ENCODE assay signal across 9 cellular contexts in genomic region chr2:241354668-241355658, GRCh38. TPM values are rescaled to one million over a fixed set of nuclear protein-coding genes. Genes with fewer than 3 reads are reported as not detected.
DNase-seq lines count a peak whose midpoint lies in the region; ATAC-seq, FAIRE-seq and TF ChIP-seq lines count a peak whose summit lies in the region.
"Had no signal": no experiment of that assay in that cellular context is flagged by ENCODE, and none has a peak within 500 bp of the region (broad histone marks: within the 10 kb centered on the region; RNA-seq: fewer than 3 reads in every experiment).

No MANE protein-coding gene starts in this region.

- no peaks in the 10 kb centered on the region for H3K27me3 Mint-ChIP-seq in activated naive CD8-positive, alpha-beta T cell treated with anti-CD3 and anti-CD28 coated beads for 36 hours

- peaks cover 36% of the 10 kb centered on the region for H3K79me2 ChIP-seq in SK-N-SH (ENCODE audit: insufficient read depth)

- intact Hi-C loops in left cardiac atrium (cut with DNase I) (no loop called here), prostate gland (cut with DNase I) (loop anchor here (5.0 to 10.0 kb wide), 2 partner anchors 83 to 150 kb away; partner anchors contain the start of gene STK25)

- peaks cover 19% of the 10 kb centered on the region for H3K36me3 Mint-ChIP-seq in activated naive CD8-positive, alpha-beta T cell treated with anti-CD3 and anti-CD28 coated beads for 36 hours

- H3K9ac ChIP-seq in SK-N-SH, result no peak overlapping the region

- H3K9me3 ChIP-seq in SK-N-SH (no peaks in the 10 kb centered on the region), prostate gland (no peaks in the 10 kb centered on the region)

- 89% methylated on average over 6 of the region's 40 CpGs for WGBS in SK-N-SH (ENCODE audit: low lambda C conversion rate)
- 25% methylated on average over 34 of the region's 40 CpGs for WGBS in prostate gland

- peak; percentile 23 to 63 for ATAC-seq in left cardiac atrium
- no peak for ATAC-seq in GM18868 (IDR thresholded peaks at IDR 0.05; ENCODE audit: unreplicated experiment)

- peaks cover 24 to 52% of the 10 kb centered on the region in 2 experiments for H3K36me3 ChIP-seq in SK-N-SH (replicated peaks in 1 of 2; ENCODE audit: control insufficient read depth in 1 of 2, insufficient read depth in 2 of 2, low read length in 1 of 2)
- H3K36me3 ChIP-seq in prostate gland, result peaks cover 4 to 11% of the 10 kb centered on the region in 2 donors

- H3K4me1 ChIP-seq in SK-N-SH (ENCODE audit: control insufficient read depth in 1 of 2, insufficient read depth in 2 of 2, low read depth in 1 of 2, low read length in 1 of 2) (peaks cover 0 to 13% of the 10 kb centered on the region in 2 experiments; a peak in 3 of 4 replicates), prostate gland (replicated peaks) (peaks cover 9% of the 10 kb centered on the region)

- TF ChIP-seq RAD21 in SK-N-SH (IDR thresholded peaks at IDR 0.05; ENCODE audit: low read length), result no peak

- POLR2A ChIA-PET in SK-N-SH (lab: Yijun Ruan, JAX), result no interaction called here

- CTCF ChIA-PET in SK-N-SH (lab: Yijun Ruan, JAX), result no interaction called here

- H3K27ac ChIP-seq in SK-N-SH (ENCODE audit: low read depth in 2 of 2, low read length in 1 of 2), result peak overlapping the region; percentile 36 to 60; a peak in 3 of 4 replicates
- peak overlapping the region; percentile 49 to 68 for H3K27ac ChIP-seq in prostate gland

- peak; percentile 52 for DNase-seq in DMS53 treated with DMSO at 0.1 percent for 48 hours (lab: John Stamatoyannopoulos, UW; ENCODE audit: unreplicated experiment)
- peak; percentile 49 for DNase-seq in HTR-8/SVneo (ENCODE audit: insufficient read length, low spot score)
- DNase-seq in SK-N-SH, result peak; percentile 64
- DNase-seq in activated naive CD8-positive, alpha-beta T cell treated with anti-CD3 and anti-CD28 coated beads for 36 hours, result peak; percentile 62
- DNase-seq in left cardiac atrium, result peak; percentile 85
- peak; percentile 89 for DNase-seq in prostate gland (ENCODE audit: low spot score)
- peak; percentile 90 for DNase-seq in ureter (ENCODE audit: low spot score)

- H3K4me1 Mint-ChIP-seq in activated naive CD8-positive, alpha-beta T cell treated with anti-CD3 and anti-CD28 coated beads for 36 hours, result peaks cover 22% of the 10 kb centered on the region

- H3K27ac Mint-ChIP-seq in activated naive CD8-positive, alpha-beta T cell treated with anti-CD3 and anti-CD28 coated beads for 36 hours, result no peak overlapping the region

- no peaks in the 10 kb centered on the region for H3K9me3 Mint-ChIP-seq in activated naive CD8-positive, alpha-beta T cell treated with anti-CD3 and anti-CD28 coated beads for 36 hours

- no peak overlapping the region for H3K4me2 ChIP-seq in SK-N-SH

- peaks cover 30% of the 10 kb centered on the region for H4K20me1 ChIP-seq in SK-N-SH (ENCODE audit: insufficient read depth)

- TF ChIP-seq POLR2A in prostate gland (IDR thresholded peaks at IDR 0.05), result peak; percentile 28

- no peak for TF ChIP-seq CTCF in SK-N-SH (IDR thresholded peaks at IDR 0.05)
- no peak for TF ChIP-seq CTCF in prostate gland (IDR thresholded peaks at IDR 0.05)

- peak; percentile 23 for FAIRE-seq in HTR-8/SVneo (lab: Jason Lieb, UNC)
- FAIRE-seq: TTC549 had no signal

- H3K4me3 ChIP-seq in SK-N-SH (ENCODE audit: low read depth in 2 of 2, low read length in 1 of 2) (peak overlapping the region in 1 of 2 experiments; percentile 19; a peak in 1 of 4 replicates), prostate gland (no peak overlapping the region)

- no peak for TF ChIP-seq EP300 in SK-N-SH (IDR thresholded peaks at IDR 0.05; ENCODE audit: borderline replicate concordance in 1 of 2, low read depth in 1 of 2, low read length in 1 of 2)

- H3F3A ChIP-seq in SK-N-SH (replicated peaks; ENCODE audit: insufficient read depth), result peaks cover 45% of the 10 kb centered on the region

- H2AFZ ChIP-seq in SK-N-SH (ENCODE audit: low read depth), result no peak overlapping the region

- H3K9me2 ChIP-seq in SK-N-SH, result no peaks in the 10 kb centered on the region

- H3K27me3 ChIP-seq in SK-N-SH (ENCODE audit: insufficient read depth) (no peaks in the 10 kb centered on the region), prostate gland (replicated peaks; ENCODE audit: insufficient read depth) (no peaks in the 10 kb centered on the region)

- no peak overlapping the region for H3K4me3 Mint-ChIP-seq in activated naive CD8-positive, alpha-beta T cell treated with anti-CD3 and anti-CD28 coated beads for 36 hours

TF ChIP-seq in SK-N-SH, 30 proteins besides CTCF, POLR2A, EP300 and RAD21:
- no peak for TF ChIP-seq REST (IDR thresholded peaks at IDR 0.05; ENCODE audit: low read depth, low read length)
- TF ChIP-seq SMC3 (IDR thresholded peaks at IDR 0.05; ENCODE audit: low read depth, low read length), result no peak
- no peak for TF ChIP-seq IRF3 (IDR thresholded peaks at IDR 0.05; ENCODE audit: low read depth, low read length)
- TF ChIP-seq, protein P1, sequence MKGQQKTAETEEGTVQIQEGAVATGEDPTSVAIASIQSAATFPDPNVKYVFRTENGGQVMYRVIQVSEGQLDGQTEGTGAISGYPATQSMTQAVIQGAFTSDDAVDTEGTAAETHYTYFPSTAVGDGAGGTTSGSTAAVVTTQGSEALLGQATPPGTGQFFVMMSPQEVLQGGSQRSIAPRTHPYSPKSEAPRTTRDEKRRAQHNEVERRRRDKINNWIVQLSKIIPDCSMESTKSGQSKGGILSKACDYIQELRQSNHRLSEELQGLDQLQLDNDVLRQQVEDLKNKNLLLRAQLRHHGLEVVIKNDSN (IDR thresholded peaks at IDR 0.05; ENCODE audit: borderline replicate concordance, low read depth), result no peak
- no peak for TF ChIP-seq GATA2 (CRISPR knock-in tag; IDR thresholded peaks at IDR 0.05)

RNA-seq across cellular contexts. Expression of gene FARP2, which starts 1.1 kb away (rescaled TPM):
- polyA plus RNA-seq in SK-N-SH (2012; rRNA removed), result 11.5 and 13.9 TPM in 2 replicates
- 11.9 and 13.0 TPM in 2 replicates for polyA plus RNA-seq in SK-N-SH (2012; cell fraction: cytosol; rRNA removed)
- polyA plus RNA-seq in SK-N-SH (2012; cell fraction: nucleus; rRNA removed), result 34.1 and 68.4 TPM in 2 replicates
- total RNA-seq in activated naive CD8-positive, alpha-beta T cell treated with anti-CD3 and anti-CD28 coated beads for 36 hours, result 10 to 100 TPM; 32.7 to 36.8 TPM
- total RNA-seq in left cardiac atrium (10 to 100 TPM; 18.1 to 28.3 TPM), prostate gland (10 to 100 TPM; 32.4 to 35.9 TPM), ureter (120 TPM)

RNA-seq across cellular contexts. Expression of gene SEPTIN2, which starts 39.2 kb away (rescaled TPM):
- 226 and 330 TPM in 2 replicates for polyA plus RNA-seq in SK-N-SH (2012; rRNA removed)
- polyA plus RNA-seq in SK-N-SH (2012; cell fraction: cytosol; rRNA removed), result 307 and 361 TPM in 2 replicates
- polyA plus RNA-seq in SK-N-SH (2012; cell fraction: nucleus; rRNA removed), result 212 and 449 TPM in 2 replicates
- 100 to 1,000 TPM; 263 to 265 TPM for total RNA-seq in activated naive CD8-positive, alpha-beta T cell treated with anti-CD3 and anti-CD28 coated beads for 36 hours
- total RNA-seq in left cardiac atrium (100 to 1,000 TPM; 194 to 328 TPM), prostate gland (100 to 1,000 TPM; 202 to 284 TPM), ureter (480 TPM)

RNA-seq across cellular contexts. Expression of gene HDLBP, which starts 39.5 kb away (rescaled TPM):
- 211 and 263 TPM in 2 replicates for polyA plus RNA-seq in SK-N-SH (2012; rRNA removed)
- polyA plus RNA-seq in SK-N-SH (2012; cell fraction: cytosol; rRNA removed), result 190 and 208 TPM in 2 replicates
- polyA plus RNA-seq in SK-N-SH (2012; cell fraction: nucleus; rRNA removed), result 430 and 440 TPM in 2 replicates
- 100 to 1,000 TPM; 272 to 286 TPM for total RNA-seq in activated naive CD8-positive, alpha-beta T cell treated with anti-CD3 and anti-CD28 coated beads for 36 hours
- total RNA-seq in left cardiac atrium (100 to 1,000 TPM; 357 to 358 TPM), prostate gland (100 to 1,000 TPM; 529 to 612 TPM), ureter (526 TPM)
